In genomic region chr11:614091-614582, GRCh38 we compare ENCODE assay signal across 11 cellular contexts. TPM values are rescaled to one million over a fixed set of nuclear protein-coding genes. Genes with fewer than 3 reads are reported as not detected.
DNase-seq lines count a peak whose midpoint lies in the region; ATAC-seq and TF ChIP-seq lines count a peak whose summit lies in the region.
"Had no signal": no experiment of that assay in that cellular context is flagged by ENCODE, and none has a peak within 500 bp of the region (broad histone marks: within the 10 kb centered on the region; RNA-seq: fewer than 3 reads in every experiment).

No MANE protein-coding gene starts in this region.

- peaks cover 4 to 30% (median 26%) of the 10 kb centered on the region in 3 experiments; a peak in 6 of 7 replicates for H3K36me3 Mint-ChIP-seq in H9 (ENCODE audit: insufficient read depth in 1 of 3, low read depth in 3 of 3)
- H3K36me3 Mint-ChIP-seq in activated naive CD8-positive, alpha-beta T cell treated with anti-CD3 and anti-CD28 coated beads, Interleukin-2, amount 50 U/mL, for 24 hours (ENCODE audit: low read depth), result peaks cover 14% of the 10 kb centered on the region
- H3K36me3 Mint-ChIP-seq in naive thymus-derived CD8-positive, alpha-beta T cell, result peaks cover 0 to 20% (median 7%) of the 10 kb centered on the region in 3 donors

- H4K91ac ChIP-seq in H9 (ENCODE audit: insufficient read length, low read depth, low read length), result no peak overlapping the region

- H3K27me3 Mint-ChIP-seq in H9 (ENCODE audit: low read depth), result no peaks in the 10 kb centered on the region
- H3K27me3 Mint-ChIP-seq in activated naive CD8-positive, alpha-beta T cell treated with anti-CD3 and anti-CD28 coated beads, Interleukin-2, amount 50 U/mL, for 24 hours, result no peaks in the 10 kb centered on the region
- no peaks in the 10 kb centered on the region for H3K27me3 Mint-ChIP-seq in naive thymus-derived CD8-positive, alpha-beta T cell

- no peak overlapping the region for H4K8ac ChIP-seq in H9 (replicated peaks; ENCODE audit: insufficient read length, low read depth, low read length)

- H3K14ac ChIP-seq in H9 (ENCODE audit: insufficient read depth, low read length), result no peak overlapping the region

- no CpG with 5 or more reads among the region's 13 CpGs for WGBS in H9 (ENCODE audit: extremely low coverage, insufficient read length, low lambda C conversion rate)

- H3K9ac ChIP-seq in BLaER1 (no peak overlapping the region), H9 (ENCODE audit: extremely low read depth, insufficient read length, low read length) (no peak overlapping the region)

- no peak overlapping the region for H2AFZ ChIP-seq in H9 (ENCODE audit: low read length)

- H3K4me1 Mint-ChIP-seq in H9, result peaks cover 4 to 6% of the 10 kb centered on the region in 2 experiments; a peak in 3 of 4 replicates
- H3K4me1 Mint-ChIP-seq in activated naive CD8-positive, alpha-beta T cell treated with anti-CD3 and anti-CD28 coated beads, Interleukin-2, amount 50 U/mL, for 24 hours, result peaks cover 19% of the 10 kb centered on the region
- H3K4me1 Mint-ChIP-seq in naive thymus-derived CD8-positive, alpha-beta T cell, result peaks cover 7 to 23% (median 19%) of the 10 kb centered on the region in 4 donors

- no peak overlapping the region for H3K23ac ChIP-seq in H9 (ENCODE audit: insufficient read length, low read depth, low read length)

- H4K20me1 ChIP-seq in BLaER1 (peaks cover 63% of the 10 kb centered on the region), H9 (ENCODE audit: control insufficient read depth, insufficient read depth, insufficient read length) (no peaks in the 10 kb centered on the region)

- no peak overlapping the region for H3K56ac ChIP-seq in H9 (ENCODE audit: insufficient read length, low read depth, low read length)

- H3K27ac Mint-ChIP-seq in H9, result no peak overlapping the region; a peak in 2 of 7 replicates
- peak overlapping the region; percentile 68 for H3K27ac Mint-ChIP-seq in activated naive CD8-positive, alpha-beta T cell treated with anti-CD3 and anti-CD28 coated beads, Interleukin-2, amount 50 U/mL, for 24 hours
- peak overlapping the region; percentile 15 to 92 (median 87) for H3K27ac Mint-ChIP-seq in naive thymus-derived CD8-positive, alpha-beta T cell

- no peak overlapping the region for H3K4me3 ChIP-seq in BLaER1

- H3T11ph ChIP-seq in H9 (ENCODE audit: low read length), result no peak overlapping the region

- no peak for TF ChIP-seq CTCF in H9 (conservative IDR thresholded peaks at IDR 0.05)

- H2BK20ac ChIP-seq in H9 (ENCODE audit: low read depth, low read length, poor library complexity, severe bottlenecking), result no peak overlapping the region

- no peak overlapping the region for H2BK120ac ChIP-seq in H9 (ENCODE audit: low read depth, low read length, poor library complexity, severe bottlenecking)

- peak overlapping the region; percentile 21 to 55; a peak in 1 of 5 replicates for H3K4me3 Mint-ChIP-seq in H9
- peak overlapping the region; percentile 67 for H3K4me3 Mint-ChIP-seq in activated naive CD8-positive, alpha-beta T cell treated with anti-CD3 and anti-CD28 coated beads, Interleukin-2, amount 50 U/mL, for 24 hours
- peak overlapping the region; percentile 64 to 87 (median 75) for H3K4me3 Mint-ChIP-seq in naive thymus-derived CD8-positive, alpha-beta T cell

- H3K27me3 ChIP-seq in BLaER1 (no peaks in the 10 kb centered on the region), H9 (ENCODE audit: insufficient read depth, low read length) (no peaks in the 10 kb centered on the region)

- no peak overlapping the region for H4K5ac ChIP-seq in H9 (ENCODE audit: insufficient read length, low read depth, low read length)

- no peak for ATAC-seq in activated naive CD8-positive, alpha-beta T cell treated with anti-CD3 and anti-CD28 coated beads, Interleukin-2, amount 50 U/mL, for 24 hours
- ATAC-seq in naive thymus-derived CD8-positive, alpha-beta T cell, result no peak
- ATAC-seq in HG02885 (IDR thresholded peaks at IDR 0.05; ENCODE audit: poor library complexity, unreplicated experiment) (no peak), HG03460 (IDR thresholded peaks at IDR 0.05; ENCODE audit: unreplicated experiment) (no peak), GM21390 (IDR thresholded peaks at IDR 0.05; ENCODE audit: unreplicated experiment) (no peak)

- no peak overlapping the region for H2BK12ac ChIP-seq in H9 (ENCODE audit: insufficient read length, low read depth, low read length)

- H3K9me3 ChIP-seq in BLaER1 (no peaks in the 10 kb centered on the region), H9 (ENCODE audit: control insufficient read depth, low read depth, low read length) (no peaks in the 10 kb centered on the region)

- POLR2A ChIA-PET in naive thymus-derived CD8-positive, alpha-beta T cell (lab: Charles Lee), result interaction anchor here (0.6 to 4.6 kb wide), 12 partner anchors 10 to 112 kb away, joined by 3 to 42 read pairs (median 5); partner anchors contain the start of genes DEAF1, LMNTD2, PHRF1 and RASSF7

- no peak overlapping the region for H3K27ac ChIP-seq in BLaER1
- no peak overlapping the region for H3K27ac ChIP-seq in H9 (ENCODE audit: insufficient read length, low read depth, low read length)

- H3K4me1 ChIP-seq in BLaER1 (peaks cover 47% of the 10 kb centered on the region), H9 (ENCODE audit: insufficient read depth, low read length) (no peaks in the 10 kb centered on the region)

- no peak overlapping the region for H3K18ac ChIP-seq in H9 (ENCODE audit: insufficient read length, low read depth, low read length)

- H3K4ac ChIP-seq in H9 (ENCODE audit: low read depth, low read length), result no peak overlapping the region

- H3K4me2 ChIP-seq in BLaER1, result peak overlapping the region; percentile 100
- H3K4me2 ChIP-seq in H9 (ENCODE audit: insufficient read depth, insufficient read length, low read length), result no peak overlapping the region

- no peaks in the 10 kb centered on the region for H3K9me3 Mint-ChIP-seq in H9
- no peaks in the 10 kb centered on the region for H3K9me3 Mint-ChIP-seq in activated naive CD8-positive, alpha-beta T cell treated with anti-CD3 and anti-CD28 coated beads, Interleukin-2, amount 50 U/mL, for 24 hours
- H3K9me3 Mint-ChIP-seq in naive thymus-derived CD8-positive, alpha-beta T cell, result no peaks in the 10 kb centered on the region

- H3K23me2 ChIP-seq in H9 (ENCODE audit: insufficient read length, low read depth, low read length, poor library complexity, severe bottlenecking), result peaks cover 4% of the 10 kb centered on the region

- H3K36me3 ChIP-seq in BLaER1, result peaks cover 68% of the 10 kb centered on the region

- no peaks in the 10 kb centered on the region for H3K79me1 ChIP-seq in H9 (ENCODE audit: insufficient read depth, low read depth, low read length, poor library complexity, severe bottlenecking)

- H2AK5ac ChIP-seq in H9 (ENCODE audit: insufficient read length, low read length), result no peak overlapping the region

- H2BK15ac ChIP-seq in H9 (ENCODE audit: low read depth, low read length), result no peak overlapping the region

- no peaks in the 10 kb centered on the region for H3K79me2 ChIP-seq in H9 (ENCODE audit: insufficient read depth, low read length)

- DNase-seq in H9, result no peak
- DNase-seq in activated naive CD8-positive, alpha-beta T cell treated with anti-CD3 and anti-CD28 coated beads, Interleukin-2, amount 50 U/mL, for 24 hours, result no peak
- no peak for DNase-seq in naive thymus-derived CD8-positive, alpha-beta T cell
- no peak for DNase-seq in stimulated activated CD4-positive, alpha-beta T cell treated with anti-CD3 and anti-CD28 coated beads, Interleukin-2, amount 100 ng/mL, for 48 hours
- DNase-seq: DMS79 treated with DMSO at 0.1 percent for 48 hours had no signal

- H2BK5ac ChIP-seq in H9 (ENCODE audit: insufficient read length, low read length), result no peak overlapping the region

RNA-seq across cellular contexts. Expression of gene IRF7, which starts 1.6 kb away (rescaled TPM):
- 9.7 and 9.8 TPM in 2 replicates for total RNA-seq in H9 (2021)
- total RNA-seq in naive thymus-derived CD8-positive, alpha-beta T cell, result 10 to 100 TPM; 55.0 to 55.2 TPM
- 10 to 100 TPM; 19.8 to 38.6 (median 25.3) TPM for polyA plus RNA-seq in naive thymus-derived CD8-positive, alpha-beta T cell
- total RNA-seq: HT1080 had no signal

RNA-seq across cellular contexts. Expression of gene CDHR5, which starts 10.6 kb away (rescaled TPM):
- 0.46 TPM in 1 of 2 replicates, not detected in the other for total RNA-seq in H9 (2021)
- not detected for total RNA-seq in naive thymus-derived CD8-positive, alpha-beta T cell
- polyA plus RNA-seq in naive thymus-derived CD8-positive, alpha-beta T cell, result not detected
- total RNA-seq: endothelial cell of umbilical vein, HT1080 had no signal
- polyA plus RNA-seq: endothelial cell of umbilical vein had no signal

RNA-seq across cellular contexts. Expression of gene SCT, which starts 12.8 kb away (rescaled TPM):
- total RNA-seq in H9 (2021), result 1.8 and 2.3 TPM in 2 replicates
- not detected for total RNA-seq in naive thymus-derived CD8-positive, alpha-beta T cell
- not detected for polyA plus RNA-seq in naive thymus-derived CD8-positive, alpha-beta T cell
- total RNA-seq: endothelial cell of umbilical vein, HT1080 had no signal
- polyA plus RNA-seq: endothelial cell of umbilical vein had no signal

RNA-seq across cellular contexts. Expression of gene DRD4, which starts 22.9 kb away (rescaled TPM):
- 6.2 and 6.8 TPM in 2 replicates for total RNA-seq in H9 (2021)
- 1 to 10 TPM; 1.2 to 1.4 TPM for total RNA-seq in naive thymus-derived CD8-positive, alpha-beta T cell
- not detected for polyA plus RNA-seq in naive thymus-derived CD8-positive, alpha-beta T cell
- polyA plus RNA-seq: endothelial cell of umbilical vein had no signal

RNA-seq across cellular contexts. Expression of gene PHRF1, which starts 37.9 kb away (rescaled TPM):
- 48.9 and 50.6 TPM in 2 replicates for total RNA-seq in H9 (2021)
- total RNA-seq in naive thymus-derived CD8-positive, alpha-beta T cell, result 10 to 100 TPM; 48.9 to 54.7 TPM
- polyA plus RNA-seq in naive thymus-derived CD8-positive, alpha-beta T cell, result 10 to 100 TPM in 1 of 3 donors, 1 to 10 TPM in 2; 3.5 to 19.8 (median 6.7) TPM

Comparison
In these comparisons a context has a peak if more than half of its experiments do, and no peak if none do; other contexts are left out.
1. H3K27ac Mint-ChIP-seq: peak in activated naive CD8-positive, alpha-beta T cell treated with anti-CD3 and anti-CD28 coated beads, Interleukin-2, amount 50 U/mL, for 24 hours (single experiment) and naive thymus-derived CD8-positive, alpha-beta T cell (10 of 10); none in H9 (0 of 3).
2. Peak in every context shown above with its lines, with median percentiles within 50 percentile points of each other: H3K4me3 Mint-ChIP-seq.